In the genomic region with DNA sequence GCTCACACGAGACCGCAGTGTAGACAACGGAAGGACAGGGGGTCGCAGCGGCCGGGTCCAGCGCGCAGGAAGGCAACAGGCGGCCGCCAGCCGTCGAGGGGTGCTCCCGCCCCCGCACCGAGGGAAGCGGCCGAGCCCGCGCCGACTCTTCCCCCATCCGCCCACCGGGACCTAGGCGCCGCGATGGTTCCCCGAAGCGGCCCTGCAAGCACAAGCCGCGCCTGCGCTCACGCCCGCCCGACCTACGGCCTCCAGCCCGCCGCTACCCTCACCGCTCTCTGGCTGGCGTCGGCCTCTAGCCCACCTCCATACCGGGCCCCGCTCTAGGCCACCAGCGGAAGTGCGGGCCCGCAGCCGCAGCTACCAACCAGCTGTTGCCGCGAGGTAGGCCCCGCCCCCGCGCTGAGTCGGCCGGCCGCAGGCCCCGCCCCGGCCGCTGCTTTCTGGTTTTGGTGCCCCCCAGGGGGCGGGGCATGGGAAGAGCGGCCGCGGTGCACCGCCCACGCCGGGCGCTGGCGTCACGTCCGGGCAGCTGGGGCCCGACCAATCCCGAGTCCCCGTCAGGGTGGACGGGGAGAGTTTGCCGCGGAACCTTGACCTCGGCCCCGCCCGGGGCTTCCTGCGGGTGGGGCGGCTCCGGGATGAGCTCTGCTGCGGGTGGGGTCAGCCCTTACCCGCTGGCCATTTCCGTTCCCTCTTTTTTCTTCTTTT, we compare ENCODE assay signal across 1 cellular context.
A peak's percentile ranks its signal among the peaks of the same experiment; 100 is the strongest.
TF ChIP-seq lines count a peak whose summit lies in the region.

A gene with protein sequence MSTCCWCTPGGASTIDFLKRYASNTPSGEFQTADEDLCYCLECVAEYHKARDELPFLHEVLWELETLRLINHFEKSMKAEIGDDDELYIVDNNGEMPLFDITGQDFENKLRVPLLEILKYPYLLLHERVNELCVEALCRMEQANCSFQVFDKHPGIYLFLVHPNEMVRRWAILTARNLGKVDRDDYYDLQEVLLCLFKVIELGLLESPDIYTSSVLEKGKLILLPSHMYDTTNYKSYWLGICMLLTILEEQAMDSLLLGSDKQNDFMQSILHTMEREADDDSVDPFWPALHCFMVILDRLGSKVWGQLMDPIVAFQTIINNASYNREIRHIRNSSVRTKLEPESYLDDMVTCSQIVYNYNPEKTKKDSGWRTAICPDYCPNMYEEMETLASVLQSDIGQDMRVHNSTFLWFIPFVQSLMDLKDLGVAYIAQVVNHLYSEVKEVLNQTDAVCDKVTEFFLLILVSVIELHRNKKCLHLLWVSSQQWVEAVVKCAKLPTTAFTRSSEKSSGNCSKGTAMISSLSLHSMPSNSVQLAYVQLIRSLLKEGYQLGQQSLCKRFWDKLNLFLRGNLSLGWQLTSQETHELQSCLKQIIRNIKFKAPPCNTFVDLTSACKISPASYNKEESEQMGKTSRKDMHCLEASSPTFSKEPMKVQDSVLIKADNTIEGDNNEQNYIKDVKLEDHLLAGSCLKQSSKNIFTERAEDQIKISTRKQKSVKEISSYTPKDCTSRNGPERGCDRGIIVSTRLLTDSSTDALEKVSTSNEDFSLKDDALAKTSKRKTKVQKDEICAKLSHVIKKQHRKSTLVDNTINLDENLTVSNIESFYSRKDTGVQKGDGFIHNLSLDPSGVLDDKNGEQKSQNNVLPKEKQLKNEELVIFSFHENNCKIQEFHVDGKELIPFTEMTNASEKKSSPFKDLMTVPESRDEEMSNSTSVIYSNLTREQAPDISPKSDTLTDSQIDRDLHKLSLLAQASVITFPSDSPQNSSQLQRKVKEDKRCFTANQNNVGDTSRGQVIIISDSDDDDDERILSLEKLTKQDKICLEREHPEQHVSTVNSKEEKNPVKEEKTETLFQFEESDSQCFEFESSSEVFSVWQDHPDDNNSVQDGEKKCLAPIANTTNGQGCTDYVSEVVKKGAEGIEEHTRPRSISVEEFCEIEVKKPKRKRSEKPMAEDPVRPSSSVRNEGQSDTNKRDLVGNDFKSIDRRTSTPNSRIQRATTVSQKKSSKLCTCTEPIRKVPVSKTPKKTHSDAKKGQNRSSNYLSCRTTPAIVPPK (N-terminal part only) (minus strand): TSS at position 342 of the 711 bp plus-strand sequence. CDS start 5,558 bp downstream, outside the sequence.

TF ChIP-seq in K562, 482 proteins besides CTCF, POLR2A, EP300 and RAD21 (continued from another document and continues in another):
- TF ChIP-seq, protein P1, sequence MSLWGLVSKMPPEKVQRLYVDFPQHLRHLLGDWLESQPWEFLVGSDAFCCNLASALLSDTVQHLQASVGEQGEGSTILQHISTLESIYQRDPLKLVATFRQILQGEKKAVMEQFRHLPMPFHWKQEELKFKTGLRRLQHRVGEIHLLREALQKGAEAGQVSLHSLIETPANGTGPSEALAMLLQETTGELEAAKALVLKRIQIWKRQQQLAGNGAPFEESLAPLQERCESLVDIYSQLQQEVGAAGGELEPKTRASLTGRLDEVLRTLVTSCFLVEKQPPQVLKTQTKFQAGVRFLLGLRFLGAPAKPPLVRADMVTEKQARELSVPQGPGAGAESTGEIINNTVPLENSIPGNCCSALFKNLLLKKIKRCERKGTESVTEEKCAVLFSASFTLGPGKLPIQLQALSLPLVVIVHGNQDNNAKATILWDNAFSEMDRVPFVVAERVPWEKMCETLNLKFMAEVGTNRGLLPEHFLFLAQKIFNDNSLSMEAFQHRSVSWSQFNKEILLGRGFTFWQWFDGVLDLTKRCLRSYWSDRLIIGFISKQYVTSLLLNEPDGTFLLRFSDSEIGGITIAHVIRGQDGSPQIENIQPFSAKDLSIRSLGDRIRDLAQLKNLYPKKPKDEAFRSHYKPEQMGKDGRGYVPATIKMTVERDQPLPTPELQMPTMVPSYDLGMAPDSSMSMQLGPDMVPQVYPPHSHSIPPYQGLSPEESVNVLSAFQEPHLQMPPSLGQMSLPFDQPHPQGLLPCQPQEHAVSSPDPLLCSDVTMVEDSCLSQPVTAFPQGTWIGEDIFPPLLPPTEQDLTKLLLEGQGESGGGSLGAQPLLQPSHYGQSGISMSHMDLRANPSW (CRISPR knock-in tag; IDR thresholded peaks at IDR 0.05), result no peak
- TF ChIP-seq NFE2 (IDR thresholded peaks at IDR 0.05; ENCODE audit: low read depth), result no peak
- TF ChIP-seq ILK (tag; IDR thresholded peaks at IDR 0.05; ENCODE audit: borderline replicate concordance, low read depth), result no peak
- TF ChIP-seq ZNF444 (CRISPR knock-in tag; IDR thresholded peaks at IDR 0.05), result no peak
- no peak for TF ChIP-seq TGIF2 (CRISPR knock-in tag; IDR thresholded peaks at IDR 0.05)
- no peak for TF ChIP-seq ZNF583 (CRISPR knock-in tag; IDR thresholded peaks at IDR 0.05)
- no peak for TF ChIP-seq MCM7 (IDR thresholded peaks at IDR 0.05)
- no peak for TF ChIP-seq SMARCA5 (IDR thresholded peaks at IDR 0.05)
- TF ChIP-seq PTTG1 (tag; IDR thresholded peaks at IDR 0.05; ENCODE audit: low read depth), result no peak
- no peak for TF ChIP-seq ZNF551 (CRISPR knock-in tag; IDR thresholded peaks at IDR 0.05)
- TF ChIP-seq, protein P2, sequence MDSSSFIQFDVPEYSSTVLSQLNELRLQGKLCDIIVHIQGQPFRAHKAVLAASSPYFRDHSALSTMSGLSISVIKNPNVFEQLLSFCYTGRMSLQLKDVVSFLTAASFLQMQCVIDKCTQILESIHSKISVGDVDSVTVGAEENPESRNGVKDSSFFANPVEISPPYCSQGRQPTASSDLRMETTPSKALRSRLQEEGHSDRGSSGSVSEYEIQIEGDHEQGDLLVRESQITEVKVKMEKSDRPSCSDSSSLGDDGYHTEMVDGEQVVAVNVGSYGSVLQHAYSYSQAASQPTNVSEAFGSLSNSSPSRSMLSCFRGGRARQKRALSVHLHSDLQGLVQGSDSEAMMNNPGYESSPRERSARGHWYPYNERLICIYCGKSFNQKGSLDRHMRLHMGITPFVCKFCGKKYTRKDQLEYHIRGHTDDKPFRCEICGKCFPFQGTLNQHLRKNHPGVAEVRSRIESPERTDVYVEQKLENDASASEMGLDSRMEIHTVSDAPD (CRISPR knock-in tag; IDR thresholded peaks at IDR 0.05), result no peak
- TF ChIP-seq DDX20 (tag; IDR thresholded peaks at IDR 0.05; ENCODE audit: low read depth), result no peak
- no peak for TF ChIP-seq BHLHE40 (IDR thresholded peaks at IDR 0.05; ENCODE audit: low read length)
- TF ChIP-seq ZNF77 (CRISPR knock-in tag; IDR thresholded peaks at IDR 0.05), result no peak
- TF ChIP-seq, protein P3, sequence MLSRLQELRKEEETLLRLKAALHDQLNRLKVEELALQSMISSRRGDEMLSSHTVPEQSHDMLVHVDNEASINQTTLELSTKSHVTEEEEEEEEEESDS (CRISPR knock-in tag; IDR thresholded peaks at IDR 0.05), result no peak
- TF ChIP-seq, protein P4, sequence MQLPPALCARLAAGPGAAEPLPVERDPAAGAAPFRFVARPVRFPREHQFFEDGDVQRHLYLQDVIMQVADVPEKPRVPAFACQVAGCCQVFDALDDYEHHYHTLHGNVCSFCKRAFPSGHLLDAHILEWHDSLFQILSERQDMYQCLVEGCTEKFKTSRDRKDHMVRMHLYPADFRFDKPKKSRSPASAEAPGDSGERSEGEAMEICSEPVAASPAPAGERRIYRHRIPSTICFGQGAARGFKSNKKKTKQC (CRISPR knock-in tag; IDR thresholded peaks at IDR 0.05), result peak; percentile 66; the same call in 1 of the 2 replicates
- TF ChIP-seq, protein P5, sequence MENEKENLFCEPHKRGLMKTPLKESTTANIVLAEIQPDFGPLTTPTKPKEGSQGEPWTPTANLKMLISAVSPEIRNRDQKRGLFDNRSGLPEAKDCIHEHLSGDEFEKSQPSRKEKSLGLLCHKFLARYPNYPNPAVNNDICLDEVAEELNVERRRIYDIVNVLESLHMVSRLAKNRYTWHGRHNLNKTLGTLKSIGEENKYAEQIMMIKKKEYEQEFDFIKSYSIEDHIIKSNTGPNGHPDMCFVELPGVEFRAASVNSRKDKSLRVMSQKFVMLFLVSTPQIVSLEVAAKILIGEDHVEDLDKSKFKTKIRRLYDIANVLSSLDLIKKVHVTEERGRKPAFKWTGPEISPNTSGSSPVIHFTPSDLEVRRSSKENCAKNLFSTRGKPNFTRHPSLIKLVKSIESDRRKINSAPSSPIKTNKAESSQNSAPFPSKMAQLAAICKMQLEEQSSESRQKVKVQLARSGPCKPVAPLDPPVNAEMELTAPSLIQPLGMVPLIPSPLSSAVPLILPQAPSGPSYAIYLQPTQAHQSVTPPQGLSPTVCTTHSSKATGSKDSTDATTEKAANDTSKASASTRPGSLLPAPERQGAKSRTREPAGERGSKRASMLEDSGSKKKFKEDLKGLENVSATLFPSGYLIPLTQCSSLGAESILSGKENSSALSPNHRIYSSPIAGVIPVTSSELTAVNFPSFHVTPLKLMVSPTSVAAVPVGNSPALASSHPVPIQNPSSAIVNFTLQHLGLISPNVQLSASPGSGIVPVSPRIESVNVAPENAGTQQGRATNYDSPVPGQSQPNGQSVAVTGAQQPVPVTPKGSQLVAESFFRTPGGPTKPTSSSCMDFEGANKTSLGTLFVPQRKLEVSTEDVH (IDR thresholded peaks at IDR 0.05; ENCODE audit: low read depth, partially characterized antibody), result peak; percentile 85
- TF ChIP-seq, protein P6, sequence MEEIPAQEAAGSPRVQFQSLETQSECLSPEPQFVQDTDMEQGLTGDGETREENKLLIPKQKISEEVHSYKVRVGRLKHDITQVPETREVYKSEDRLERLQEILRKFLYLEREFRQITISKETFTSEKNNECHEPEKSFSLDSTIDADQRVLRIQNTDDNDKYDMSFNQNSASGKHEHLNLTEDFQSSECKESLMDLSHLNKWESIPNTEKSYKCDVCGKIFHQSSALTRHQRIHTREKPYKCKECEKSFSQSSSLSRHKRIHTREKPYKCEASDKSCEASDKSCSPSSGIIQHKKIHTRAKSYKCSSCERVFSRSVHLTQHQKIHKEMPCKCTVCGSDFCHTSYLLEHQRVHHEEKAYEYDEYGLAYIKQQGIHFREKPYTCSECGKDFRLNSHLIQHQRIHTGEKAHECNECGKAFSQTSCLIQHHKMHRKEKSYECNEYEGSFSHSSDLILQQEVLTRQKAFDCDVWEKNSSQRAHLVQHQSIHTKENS (CRISPR knock-in tag; IDR thresholded peaks at IDR 0.05), result no peak
- TF ChIP-seq, protein P7, sequence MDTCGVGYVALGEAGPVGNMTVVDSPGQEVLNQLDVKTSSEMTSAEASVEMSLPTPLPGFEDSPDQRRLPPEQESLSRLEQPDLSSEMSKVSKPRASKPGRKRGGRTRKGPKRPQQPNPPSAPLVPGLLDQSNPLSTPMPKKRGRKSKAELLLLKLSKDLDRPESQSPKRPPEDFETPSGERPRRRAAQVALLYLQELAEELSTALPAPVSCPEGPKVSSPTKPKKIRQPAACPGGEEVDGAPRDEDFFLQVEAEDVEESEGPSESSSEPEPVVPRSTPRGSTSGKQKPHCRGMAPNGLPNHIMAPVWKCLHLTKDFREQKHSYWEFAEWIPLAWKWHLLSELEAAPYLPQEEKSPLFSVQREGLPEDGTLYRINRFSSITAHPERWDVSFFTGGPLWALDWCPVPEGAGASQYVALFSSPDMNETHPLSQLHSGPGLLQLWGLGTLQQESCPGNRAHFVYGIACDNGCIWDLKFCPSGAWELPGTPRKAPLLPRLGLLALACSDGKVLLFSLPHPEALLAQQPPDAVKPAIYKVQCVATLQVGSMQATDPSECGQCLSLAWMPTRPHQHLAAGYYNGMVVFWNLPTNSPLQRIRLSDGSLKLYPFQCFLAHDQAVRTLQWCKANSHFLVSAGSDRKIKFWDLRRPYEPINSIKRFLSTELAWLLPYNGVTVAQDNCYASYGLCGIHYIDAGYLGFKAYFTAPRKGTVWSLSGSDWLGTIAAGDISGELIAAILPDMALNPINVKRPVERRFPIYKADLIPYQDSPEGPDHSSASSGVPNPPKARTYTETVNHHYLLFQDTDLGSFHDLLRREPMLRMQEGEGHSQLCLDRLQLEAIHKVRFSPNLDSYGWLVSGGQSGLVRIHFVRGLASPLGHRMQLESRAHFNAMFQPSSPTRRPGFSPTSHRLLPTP (IDR thresholded peaks at IDR 0.05; ENCODE audit: borderline replicate concordance, extremely low read depth, insufficient read length), result no peak
- no peak for TF ChIP-seq FOXM1 (IDR thresholded peaks at IDR 0.05; ENCODE audit: low read depth)
- no peak for TF ChIP-seq FOXM1 (CRISPR knock-in tag; IDR thresholded peaks at IDR 0.05; ENCODE audit: low read depth)
- TF ChIP-seq PHB2 (IDR thresholded peaks at IDR 0.05; ENCODE audit: low read depth), result no peak
- TF ChIP-seq FOXJ2 (tag; IDR thresholded peaks at IDR 0.05), result no peak
- TF ChIP-seq TCF3 (CRISPR knock-in tag; IDR thresholded peaks at IDR 0.05), result no peak
- TF ChIP-seq MYNN (IDR thresholded peaks at IDR 0.05), result no peak
- no peak for TF ChIP-seq MYNN (CRISPR knock-in tag; IDR thresholded peaks at IDR 0.05)
- no peak for TF ChIP-seq ZNF311 (CRISPR knock-in tag; IDR thresholded peaks at IDR 0.05)
- TF ChIP-seq, protein P8, sequence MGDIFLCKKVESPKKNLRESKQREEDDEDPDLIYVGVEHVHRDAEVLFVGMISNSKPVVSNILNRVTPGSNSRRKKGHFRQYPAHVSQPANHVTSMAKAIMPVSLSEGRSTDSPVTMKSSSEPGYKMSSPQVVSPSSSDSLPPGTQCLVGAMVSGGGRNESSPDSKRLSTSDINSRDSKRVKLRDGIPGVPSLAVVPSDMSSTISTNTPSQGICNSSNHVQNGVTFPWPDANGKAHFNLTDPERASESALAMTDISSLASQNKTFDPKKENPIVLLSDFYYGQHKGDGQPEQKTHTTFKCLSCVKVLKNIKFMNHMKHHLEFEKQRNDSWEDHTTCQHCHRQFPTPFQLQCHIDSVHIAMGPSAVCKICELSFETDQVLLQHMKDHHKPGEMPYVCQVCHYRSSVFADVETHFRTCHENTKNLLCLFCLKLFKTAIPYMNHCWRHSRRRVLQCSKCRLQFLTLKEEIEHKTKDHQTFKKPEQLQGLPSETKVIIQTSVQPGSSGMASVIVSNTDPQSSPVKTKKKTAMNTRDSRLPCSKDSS (IDR thresholded peaks at IDR 0.05; ENCODE audit: low read depth, partially characterized antibody), result no peak
- no peak for TF ChIP-seq ZNF146 (CRISPR knock-in tag; IDR thresholded peaks at IDR 0.05; ENCODE audit: unreplicated experiment)
- no peak for TF ChIP-seq FOXA3 (CRISPR knock-in tag; conservative IDR thresholded peaks at IDR 0.05 in 1 of 2, IDR thresholded peaks at IDR 0.05 in 1 of 2)
- TF ChIP-seq ZKSCAN1 (IDR thresholded peaks at IDR 0.05; ENCODE audit: low read depth, low read length), result no peak
- TF ChIP-seq PPARD (CRISPR knock-in tag; IDR thresholded peaks at IDR 0.05), result no peak
- TF ChIP-seq CBFB (CRISPR knock-in tag; IDR thresholded peaks at IDR 0.05), result no peak
- peak; percentile 32; the same call in 1 of the 2 replicates for TF ChIP-seq TOE1 (IDR thresholded peaks at IDR 0.05; ENCODE audit: borderline replicate concordance)
- TF ChIP-seq TOE1 (CRISPR knock-in tag; IDR thresholded peaks at IDR 0.05; ENCODE audit: borderline replicate concordance, low read depth), result no peak
- no peak for TF ChIP-seq RBM17 (IDR thresholded peaks at IDR 0.05; ENCODE audit: borderline replicate concordance, low read depth, low read length)
- no peak for TF ChIP-seq KHSRP (IDR thresholded peaks at IDR 0.05)
- TF ChIP-seq ZNF79 (CRISPR knock-in tag; IDR thresholded peaks at IDR 0.05; ENCODE audit: low read depth), result no peak
